Comparison of ENCODE assay signal across 12 cellular contexts in the genomic region with DNA sequence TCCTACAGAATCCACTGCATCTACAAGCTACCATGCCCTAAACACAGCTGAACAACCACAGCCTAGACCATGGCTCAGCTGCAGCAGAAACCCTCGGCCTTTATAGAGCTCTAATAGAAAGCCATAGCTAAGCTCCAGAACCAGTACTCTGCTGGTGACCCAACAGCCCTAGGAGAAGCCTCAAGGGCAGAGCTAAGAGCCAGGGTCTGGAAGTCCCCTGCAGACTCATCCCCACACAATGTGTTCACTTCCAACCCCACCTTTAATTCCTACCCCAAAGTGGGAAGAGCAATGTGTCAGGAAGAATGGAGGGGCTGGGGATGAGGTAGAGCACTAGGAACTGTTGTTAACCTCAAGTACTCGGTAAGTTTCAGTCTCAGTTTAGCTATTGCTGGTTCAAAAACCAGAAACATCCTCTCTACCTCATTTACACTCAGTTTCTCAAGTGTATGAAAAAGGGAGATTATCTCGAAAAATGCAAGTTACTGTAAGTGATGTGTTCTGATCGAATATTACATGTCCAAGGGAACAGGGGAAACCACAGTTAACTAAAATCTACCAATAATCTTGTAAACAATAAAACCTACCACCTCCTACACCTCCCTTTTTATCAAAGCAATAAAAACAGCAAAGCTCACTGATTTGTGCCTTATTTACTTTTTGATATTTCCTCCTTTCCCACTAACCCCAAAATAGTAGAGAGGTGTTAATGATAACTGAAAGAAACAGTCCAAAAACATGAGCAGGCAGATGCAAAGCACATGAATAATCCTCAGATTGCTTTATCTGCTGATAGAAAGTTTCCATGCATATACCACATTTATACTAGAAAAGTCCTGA. TPM values are rescaled to one million over a fixed set of nuclear protein-coding genes. Genes with fewer than 3 reads are reported as not detected.
A peak's percentile ranks its signal among the peaks of the same experiment; 100 is the strongest.
DNase-seq lines count a peak whose midpoint lies in the region; ATAC-seq and TF ChIP-seq lines count a peak whose summit lies in the region.
"Had no signal": no experiment of that assay in that cellular context is flagged by ENCODE, and none has a peak within 500 bp of the region (broad histone marks: within the 10 kb centered on the region; RNA-seq: fewer than 3 reads in every experiment).

No MANE protein-coding gene starts in this region.

- peak overlapping the region; percentile 86 for H3K27ac Mint-ChIP-seq in activated T-helper 17 cell treated with anti-CD3 and anti-CD28 coated beads, Interleukin-2, amount 50 U/mL, for 72 hours

- peaks cover 88% of the 10 kb centered on the region for H3K36me3 Mint-ChIP-seq in activated T-helper 17 cell treated with anti-CD3 and anti-CD28 coated beads, Interleukin-2, amount 50 U/mL, for 72 hours (ENCODE audit: low read depth)

- H3K4me1 Mint-ChIP-seq in activated T-helper 17 cell treated with anti-CD3 and anti-CD28 coated beads, Interleukin-2, amount 50 U/mL, for 72 hours, result peaks cover 30% of the 10 kb centered on the region

- in situ Hi-C loops in KBM-7 (cut with MboI; ENCODE audit: low pct_unique_long_range_greater_than_20kb, low sequenced_read_pairs), result no loop called here

- peak overlapping the region; percentile 49 for H3K4me3 Mint-ChIP-seq in activated T-helper 17 cell treated with anti-CD3 and anti-CD28 coated beads, Interleukin-2, amount 50 U/mL, for 72 hours

- H3K9me3 Mint-ChIP-seq in activated T-helper 17 cell treated with anti-CD3 and anti-CD28 coated beads, Interleukin-2, amount 50 U/mL, for 72 hours, result no peaks in the 10 kb centered on the region

- no peaks in the 10 kb centered on the region for H3K27me3 Mint-ChIP-seq in activated T-helper 17 cell treated with anti-CD3 and anti-CD28 coated beads, Interleukin-2, amount 50 U/mL, for 72 hours

- no peak for TF ChIP-seq POLR2A in GM18505 (IDR thresholded peaks at IDR 0.05; ENCODE audit: borderline replicate concordance, extremely low read depth, insufficient read depth, insufficient read length)

- ATAC-seq in GM18505 (IDR thresholded peaks at IDR 0.05; ENCODE audit: unreplicated experiment), result peak; percentile 61
- peak; percentile 65 for ATAC-seq in GM19468 (IDR thresholded peaks at IDR 0.05; ENCODE audit: extremely low read depth, unreplicated experiment)
- ATAC-seq in HG03064 (IDR thresholded peaks at IDR 0.05; ENCODE audit: low read depth, unreplicated experiment), result peak; percentile 91
- peak; percentile 90 for ATAC-seq in activated T-helper 17 cell treated with anti-CD3 and anti-CD28 coated beads, Interleukin-2, amount 50 U/mL, for 72 hours (replicated peaks)
- ATAC-seq: SK-N-SH treated with all-trans-retinoic acid at 6 μM for 48 hours had no signal

- no peak for DNase-seq in HuH-7.5 (ENCODE audit: low spot score)
- DNase-seq in KBM-7, result no peak
- DNase-seq in NCI-H748 (lab: John Stamatoyannopoulos, UW; ENCODE audit: unreplicated experiment), result no peak
- DNase-seq in hepatic stellate cell (ENCODE audit: low spot score), result no peak
- DNase-seq: activated gamma-delta T cell treated with Interleukin-2 at 50 U/mL for 16 hours, DND-41, NCI-H2081 had no signal

RNA-seq across cellular contexts. Expression of gene THADA, which starts 36.2 kb away (rescaled TPM):
- total RNA-seq in activated T-helper 17 cell treated with anti-CD3 and anti-CD28 coated beads, Interleukin-2, amount 50 U/mL, for 72 hours, result 10 to 100 TPM; 36.3 to 36.9 TPM
